ENCODE assay signal across 9 cellular contexts in genomic region chr12:100348657-100349454, GRCh38. TPM values are rescaled to one million over a fixed set of nuclear protein-coding genes. Genes with fewer than 3 reads are reported as not detected.
A peak's percentile ranks its signal among the peaks of the same experiment; 100 is the strongest.
DNase-seq lines count a peak whose midpoint lies in the region; ATAC-seq, FAIRE-seq and TF ChIP-seq lines count a peak whose summit lies in the region.
"Had no signal": no experiment of that assay in that cellular context is flagged by ENCODE, and none has a peak within 500 bp of the region (broad histone marks: within the 10 kb centered on the region; RNA-seq: fewer than 3 reads in every experiment).

No MANE protein-coding gene starts in this region.

- no peak overlapping the region for H3K4me2 ChIP-seq in H1 (ENCODE audit: insufficient read depth in 1 of 2, low read depth in 2 of 2, low read length in 2 of 2)

- no peaks in the 10 kb centered on the region for H3K23me2 ChIP-seq in H1 (ENCODE audit: low read depth, low read length)

- no peak overlapping the region for H3K4ac ChIP-seq in H1 (replicated peaks; ENCODE audit: insufficient read length, low read depth, low read length)

- H3K79me1 ChIP-seq in H1 (ENCODE audit: low read depth, low read length): no peaks in the 10 kb centered on the region

- H4K8ac ChIP-seq in H1 (ENCODE audit: extremely low read depth, insufficient read depth, low read length): no peak overlapping the region

- DNase-seq in NCI-H2196 (lab: John Stamatoyannopoulos, UW; ENCODE audit: unreplicated experiment) (peak; percentile 35), NCI-H2196 treated with DMSO at 0.1 percent for 48 hours (lab: John Stamatoyannopoulos, UW; ENCODE audit: unreplicated experiment) (no peak), NCI-H446 (lab: John Stamatoyannopoulos, UW) (peak; percentile 26 to 39), H1 (ENCODE audit: low read depth in 1 of 2, low spot score in 2 of 2) (no peak), psoas muscle (no peak), occipital lobe (lab: John Stamatoyannopoulos, UW) (no peak)

- no peak overlapping the region for H3K23ac ChIP-seq in H1 (ENCODE audit: insufficient read length)

- H2BK15ac ChIP-seq in H1 (ENCODE audit: low read length): no peak overlapping the region

- ATAC-seq in psoas muscle: no peak
- no peak for ATAC-seq in HG02981 (IDR thresholded peaks at IDR 0.05; ENCODE audit: unreplicated experiment)
- no peak for ATAC-seq in HG03378 (IDR thresholded peaks at IDR 0.05; ENCODE audit: unreplicated experiment)

- TF ChIP-seq CTCF in H1 (IDR thresholded peaks at IDR 0.05; ENCODE audit: control extremely low read depth in 1 of 3, insufficient read depth in 1 of 3, low read depth in 1 of 3, low read length in 3 of 3): peak in 2 of 3 experiments; percentile 36 to 51; a peak in 2 of 4 replicates
- peak; percentile 38 for TF ChIP-seq CTCF in psoas muscle (IDR thresholded peaks at IDR 0.05)

- H3K18ac ChIP-seq in H1 (ENCODE audit: extremely low read depth, low read length): no peak overlapping the region

- H2BK20ac ChIP-seq in H1 (ENCODE audit: low read length): no peak overlapping the region

- no peak overlapping the region for H4K5ac ChIP-seq in H1 (ENCODE audit: insufficient read length, low read depth, low read length)

- no peak overlapping the region for H3K9ac ChIP-seq in H1 (replicated peaks in 1 of 4; ENCODE audit: extremely low read depth in 1 of 4, low read depth in 3 of 4, low read length in 3 of 4)

- H3K9me3 ChIP-seq in H1 (ENCODE audit: insufficient read depth in 2 of 2, low read depth in 1 of 2, low read length in 1 of 2) (no peaks in the 10 kb centered on the region), psoas muscle (no peaks in the 10 kb centered on the region)

- no peak overlapping the region for H3K56ac ChIP-seq in H1 (replicated peaks; ENCODE audit: insufficient read length, low read depth, low read length)

- H3K14ac ChIP-seq in H1 (ENCODE audit: insufficient read length): no peak overlapping the region

- H3K79me2 ChIP-seq in H1 (ENCODE audit: control insufficient read depth in 1 of 2, insufficient read depth in 2 of 2, low read length in 2 of 2): no peaks in the 10 kb centered on the region

- no peak overlapping the region for H2BK5ac ChIP-seq in H1 (ENCODE audit: low read depth, low read length)

- H2BK120ac ChIP-seq in H1 (replicated peaks; ENCODE audit: low read depth, low read length): no peak overlapping the region

- H3K4me3 ChIP-seq in H1 (ENCODE audit: extremely low read depth in 1 of 4, insufficient read depth in 2 of 4, low read depth in 3 of 4, low read length in 4 of 4) (no peak overlapping the region), psoas muscle (no peak overlapping the region)
- H3K4me3 ChIP-seq: skin epidermis had no signal

- H4K91ac ChIP-seq in H1 (replicated peaks; ENCODE audit: insufficient read length, low read length): no peak overlapping the region

- no peaks in the 10 kb centered on the region for H4K20me1 ChIP-seq in H1 (replicated peaks in 1 of 2; ENCODE audit: control insufficient read depth in 1 of 2, insufficient read depth in 2 of 2, low read length in 2 of 2)

- no peak for TF ChIP-seq POLR2A in H1 (IDR thresholded peaks at IDR 0.05; ENCODE audit: control extremely low read depth in 1 of 2, low read depth in 2 of 2, low read length in 2 of 2)

- peak; percentile 83 to 89 for TF ChIP-seq RAD21 in H1 (IDR thresholded peaks at IDR 0.05 in 1 of 2, conservative IDR thresholded peaks at IDR 0.05 in 1 of 2; ENCODE audit: low read depth in 2 of 2, low read length in 2 of 2)

- no peaks in the 10 kb centered on the region for H3K27me3 ChIP-seq in H1 (replicated peaks in 1 of 4; ENCODE audit: control insufficient read depth in 3 of 4, extremely low read depth in 1 of 4, insufficient read depth in 3 of 4, low read length in 3 of 4)
- no peaks in the 10 kb centered on the region for H3K27me3 ChIP-seq in psoas muscle (ENCODE audit: insufficient read depth in 3 of 3, low read length in 2 of 3)

- TF ChIP-seq EP300 in H1 (IDR thresholded peaks at IDR 0.05; ENCODE audit: borderline replicate concordance in 1 of 2, low read depth in 2 of 2, low read length in 2 of 2): no peak

- H3K4me1 ChIP-seq in H1 (replicated peaks in 1 of 4; ENCODE audit: control insufficient read depth in 3 of 4, insufficient read depth in 4 of 4, low read length in 3 of 4) (no peaks in the 10 kb centered on the region), psoas muscle (no peaks in the 10 kb centered on the region)

- 72% methylated on average over 7 of the region's 7 CpGs; no CpG with 5 or more reads in 1 of the 2 experiments for WGBS in H1 (ENCODE audit: extremely low coverage in 1 of 2, insufficient coverage in 1 of 2, insufficient read length in 1 of 2, insufficient replicate concordance in 2 of 2, low coverage in 1 of 2, low lambda C conversion rate in 2 of 2, missing lambda C conversion rate in 1 of 2), 2 experiments
- 71 to 77% (median 72%) methylated on average over 7 of the region's 7 CpGs for WGBS in psoas muscle, 3 donors

- H2BK12ac ChIP-seq in H1 (ENCODE audit: low read depth, low read length): no peak overlapping the region

- no peak overlapping the region for H2AFZ ChIP-seq in H1 (ENCODE audit: low read length)

- intact Hi-C loops in psoas muscle (cut with DNase I): loop anchor here in 1 of 2 donors (5.0 kb wide), 1 partner anchor 203 kb away; no protein-coding TSS in a partner anchor

- H2AK5ac ChIP-seq in H1 (ENCODE audit: low read depth, low read length): no peak overlapping the region

- POLR2A ChIA-PET in H1 (lab: Charles Lee; ENCODE audit: partially characterized antibody): no interaction called here

- CTCF ChIA-PET in H1 (lab: Charles Lee; ENCODE audit: partially characterized antibody): interaction anchor here (0.7 to 6.9 kb wide), 52 partner anchors 8 to 394 kb away, joined by 3 to 94 read pairs (median 4); partner anchors contain the start of genes GAS2L3 and SLC17A8

- H3K36me3 ChIP-seq in H1 (ENCODE audit: control insufficient read depth in 2 of 4, insufficient read depth in 4 of 4, low read length in 3 of 4) (no peaks in the 10 kb centered on the region), psoas muscle (ENCODE audit: insufficient read depth in 1 of 2, low read depth in 1 of 2) (no peaks in the 10 kb centered on the region)

- no peak overlapping the region for H3K27ac ChIP-seq in H1 (ENCODE audit: low read depth, low read length)
- H3K27ac ChIP-seq in psoas muscle: no peak overlapping the region
- H3K27ac ChIP-seq: skin epidermis had no signal

- FAIRE-seq in H1 (lab: Jason Lieb, UNC): peak; percentile 68

TF ChIP-seq in H1, 55 proteins besides CTCF, POLR2A, EP300 and RAD21 (continues in another document):
- TF ChIP-seq RXRA (IDR thresholded peaks at IDR 0.05; ENCODE audit: insufficient read depth, low read depth, low read length) (no peak), KDM5A (IDR thresholded peaks at IDR 0.05; ENCODE audit: low read length) (no peak), FOSL1 (IDR thresholded peaks at IDR 0.05; ENCODE audit: insufficient read depth, low read depth, low read length) (no peak), HDAC2 (IDR thresholded peaks at IDR 0.05; ENCODE audit: borderline replicate concordance in 1 of 2, low read depth in 2 of 2, low read length in 2 of 2) (no peak), EZH2 (IDR thresholded peaks at IDR 0.05; ENCODE audit: low read depth, low read length, severe bottlenecking) (no peak)

RNA-seq across cellular contexts. Expression of gene SLC17A8, which starts 8.0 kb away (rescaled TPM):
- 0.11 and 0.30 TPM in 2 replicates for total RNA-seq in H1 (2021; fragmentation: NEBNext Ultra II Directional; extraction: Animal tissue kit (Norgen Biotek cat#: 25700))
- polyA plus RNA-seq in H1 (2011; rRNA removed) (0.05 and 0.14 TPM in 2 replicates), psoas muscle (under 1 TPM in 1 of 3 donors, not detected in 2; 0.08 TPM)
- 0.03 TPM for polyA plus RNA-seq in H1 (2011; cell fraction: cytosol; rRNA removed)
- not detected for polyA plus RNA-seq in H1 (2011; cell fraction: nucleus; rRNA removed)
- polyA plus RNA-seq in H1 (2012, experiment 1 of 2): 0.12 to 0.14 TPM in 2 of 4 replicates, not detected in the others
- not detected for polyA plus RNA-seq in H1 (2012, experiment 2 of 2)
- polyA plus RNA-seq in H1 (2013, experiment 1 of 2): 0.14 TPM
- polyA plus RNA-seq in H1 (2013, experiment 2 of 2): 0.18 TPM
- 0.03 and 1.0 TPM in 2 replicates for polyA minus RNA-seq in H1 (2011; rRNA and poly(A)+ RNA removed)
- not detected for polyA minus RNA-seq in H1 (2011; cell fraction: cytosol; rRNA and poly(A)+ RNA removed)
- polyA minus RNA-seq in H1 (2011; cell fraction: nucleus; rRNA and poly(A)+ RNA removed): not detected
- total RNA-seq in psoas muscle (not detected), occipital lobe (1.2 TPM)

Comparison
In these comparisons a context has a peak if more than half of its experiments do, and no peak if none do; other contexts are left out.
1. DNase-seq: peak in NCI-H2196 (single experiment) and NCI-H446 (2 of 2); none in NCI-H2196 treated with DMSO at 0.1 percent for 48 hours (single experiment), H1 (0 of 2), psoas muscle (0 of 2) and occipital lobe (single experiment).